In the genomic region with DNA sequence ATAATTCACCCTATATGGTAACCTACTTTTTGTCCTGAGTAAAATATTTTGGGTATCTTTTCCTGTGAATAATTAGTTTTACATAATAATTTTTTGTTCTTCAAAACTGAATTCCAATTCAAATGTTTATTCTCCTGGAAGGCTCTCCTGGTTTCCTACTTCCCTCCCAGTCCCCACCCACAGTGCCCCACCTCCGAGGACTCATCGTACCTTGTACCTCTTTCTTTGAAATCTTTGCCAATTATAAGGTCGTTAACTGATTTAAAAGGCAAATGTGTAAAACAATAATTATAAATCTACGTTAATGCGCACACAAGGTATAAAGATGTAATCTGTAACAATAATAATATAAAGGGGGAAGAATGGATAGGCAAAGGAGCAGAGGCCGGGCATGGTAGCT, we compare ENCODE assay signal across 17 cellular contexts. TPM values are rescaled to one million over a fixed set of nuclear protein-coding genes. Genes with fewer than 3 reads are reported as not detected.
DNase-seq lines count a peak whose midpoint lies in the region; ATAC-seq, FAIRE-seq and TF ChIP-seq lines count a peak whose summit lies in the region.
"Had no signal": no experiment of that assay in that cellular context is flagged by ENCODE, and none has a peak within 500 bp of the region (broad histone marks: within the 10 kb centered on the region; RNA-seq: fewer than 3 reads in every experiment).

No MANE protein-coding gene starts in this region.

- H2AFZ ChIP-seq in K562 (ENCODE audit: low read depth, low read length): no peak overlapping the region
- H2AFZ ChIP-seq in GM23248: no peak overlapping the region

- POLR2A ChIA-PET in K562 (lab: Yijun Ruan, JAX): no interaction called here

- no peaks in the 10 kb centered on the region for H3F3A ChIP-seq in GM23248 (ENCODE audit: insufficient read depth)

- TF ChIP-seq POLR2A in K562 (conservative IDR thresholded peaks at IDR 0.05) (no peak), thyroid gland (IDR thresholded peaks at IDR 0.05) (no peak)

- H3K36me3 ChIP-seq in RWPE2 (ENCODE audit: low read depth) (no peaks in the 10 kb centered on the region), K562 (ENCODE audit: control insufficient read depth, insufficient read depth, low read length) (no peaks in the 10 kb centered on the region), small intestine (ENCODE audit: control insufficient read depth in 2 of 2, insufficient read depth in 2 of 2, low read length in 2 of 2) (no peaks in the 10 kb centered on the region), GM23248 (ENCODE audit: low read depth) (no peaks in the 10 kb centered on the region), thyroid gland (no peaks in the 10 kb centered on the region)
- H3K36me3 ChIP-seq: BE2C had no signal

- DNase-seq in RWPE2 (ENCODE audit: low spot score) (peak; percentile 3), K562 (ENCODE audit: extremely low read depth in 1 of 4, low spot score in 3 of 4) (no peak), left colon (peak; percentile 70 to 79), small intestine (peak; percentile 80), GM23248 (no peak), thyroid gland (no peak)
- DNase-seq: BE2C; CD4-positive, alpha-beta memory T cell; DND-41; GDM1; GOT3; H9 had no signal

- no TSS peak for BruUV-seq in K562 (replicated peaks; lab: Mats Ljungman, UMichigan)

- H4K20me1 ChIP-seq in K562 (replicated peaks; ENCODE audit: control insufficient read depth, insufficient read depth, low read length) (no peaks in the 10 kb centered on the region), GM23248 (ENCODE audit: insufficient read depth) (no peaks in the 10 kb centered on the region)

- no peak for TF ChIP-seq RAD21 in K562 (CRISPR knock-in tag; conservative IDR thresholded peaks at IDR 0.05 in 1 of 2, IDR thresholded peaks at IDR 0.05 in 1 of 2)

- peaks cover 21% of the 10 kb centered on the region for H3K9me3 ChIP-seq in RWPE2 (ENCODE audit: severe bottlenecking)
- H3K9me3 ChIP-seq in K562 (replicated peaks; ENCODE audit: control insufficient read depth, insufficient read depth, low read depth, low read length): no peaks in the 10 kb centered on the region; the same call in none of the 2 replicates
- H3K9me3 ChIP-seq in small intestine (ENCODE audit: control insufficient read depth, low read depth): no peaks in the 10 kb centered on the region
- peaks cover 8% of the 10 kb centered on the region for H3K9me3 ChIP-seq in GM23248 (ENCODE audit: low read depth)
- no peaks in the 10 kb centered on the region for H3K9me3 ChIP-seq in thyroid gland
- H3K9me3 ChIP-seq: BE2C had no signal

- H3K4me2 ChIP-seq in K562 (ENCODE audit: insufficient read depth, low read length): no peak overlapping the region
- no peak overlapping the region for H3K4me2 ChIP-seq in GM23248 (ENCODE audit: unreplicated experiment)

- H3K4me3 ChIP-seq in RWPE2 (ENCODE audit: severe bottlenecking) (no peak overlapping the region), K562 (no peak overlapping the region), small intestine (ENCODE audit: low read depth in 1 of 2, low read length in 2 of 2) (no peak overlapping the region), GM23248 (no peak overlapping the region), thyroid gland (replicated peaks in 1 of 3) (no peak overlapping the region)

- CTCF ChIA-PET in K562 (lab: Yijun Ruan, JAX; ENCODE audit: low intra/inter-chr PET ratio): no interaction called here

- H3K79me2 ChIP-seq in K562 (ENCODE audit: control insufficient read depth, insufficient read depth, low read length) (no peaks in the 10 kb centered on the region), GM23248 (ENCODE audit: insufficient read depth) (no peaks in the 10 kb centered on the region)

- ATAC-seq in RWPE2 (ENCODE audit: low read depth) (no peak), K562 (no peak), left colon (peak; percentile 65), HG03469 (IDR thresholded peaks at IDR 0.05; ENCODE audit: unreplicated experiment) (no peak)

- H3K27me3 ChIP-seq in RWPE2 (ENCODE audit: insufficient read depth, poor library complexity, severe bottlenecking) (no peaks in the 10 kb centered on the region), K562 (ENCODE audit: control insufficient read depth in 2 of 2, insufficient read depth in 2 of 2, low read length in 2 of 2) (no peaks in the 10 kb centered on the region), small intestine (ENCODE audit: control insufficient read depth in 2 of 2, insufficient read depth in 2 of 2, low read length in 2 of 2) (no peaks in the 10 kb centered on the region), GM23248 (replicated peaks; ENCODE audit: insufficient read depth) (no peaks in the 10 kb centered on the region), thyroid gland (no peaks in the 10 kb centered on the region)
- H3K27me3 ChIP-seq: BE2C had no signal

- no peak for TF ChIP-seq EP300 in K562 (IDR thresholded peaks at IDR 0.05; ENCODE audit: low read length)

- FAIRE-seq in K562 (lab: Jason Lieb, UNC) (no peak), small intestine (lab: Jason Lieb, UNC) (no peak)
- FAIRE-seq: A204.1, GM12892 had no signal

- H3K9me1 ChIP-seq in K562 (ENCODE audit: control insufficient read depth, insufficient read depth, low read length): peaks cover 2% of the 10 kb centered on the region

- no peak overlapping the region for H3K9ac ChIP-seq in K562 (ENCODE audit: insufficient read depth in 1 of 2, low read depth in 2 of 2, low read length in 2 of 2)
- H3K9ac ChIP-seq in GM23248: no peak overlapping the region

- H3K27ac ChIP-seq in RWPE2 (ENCODE audit: poor library complexity, severe bottlenecking) (no peak overlapping the region), K562 (ENCODE audit: extremely low read depth, low read depth, low read length) (no peak overlapping the region), small intestine (ENCODE audit: low read depth in 1 of 2, low read length in 1 of 2) (no peak overlapping the region), GM23248 (no peak overlapping the region), thyroid gland (no peak overlapping the region)
- H3K27ac ChIP-seq: C4-2B, HL-60 had no signal

- TF ChIP-seq CTCF in RWPE2 (IDR thresholded peaks at IDR 0.05; ENCODE audit: poor library complexity, severe bottlenecking) (no peak), K562 (IDR thresholded peaks at IDR 0.05 in 2 of 3, conservative IDR thresholded peaks at IDR 0.05 in 1 of 3; ENCODE audit: insufficient read depth in 2 of 3, low read depth in 1 of 3, low read length in 3 of 3) (no peak), thyroid gland (IDR thresholded peaks at IDR 0.05) (no peak)

- intact Hi-C loops in K562 (cut with micrococcal nuclease): no loop called here
- intact Hi-C loops in left colon (cut with DNase I, micrococcal nuclease): no loop called here
- intact Hi-C loops in thyroid gland (cut with DNase I): loop anchor here (10.0 kb wide), 1 partner anchor 65 kb away; no protein-coding TSS in a partner anchor

- in situ Hi-C loops in K562 (cut with MboI) (no loop called here), GM23248 (cut with MboI) (no loop called here)

- peaks cover 24% of the 10 kb centered on the region for H3K4me1 ChIP-seq in RWPE2 (ENCODE audit: insufficient read depth, poor library complexity, severe bottlenecking)
- peaks cover 24 to 31% of the 10 kb centered on the region in 2 experiments for H3K4me1 ChIP-seq in K562 (replicated peaks in 1 of 2; ENCODE audit: control insufficient read depth in 2 of 2, insufficient read depth in 2 of 2, low read length in 2 of 2)
- peaks cover 2 to 5% of the 10 kb centered on the region in 2 donors for H3K4me1 ChIP-seq in small intestine (ENCODE audit: control insufficient read depth in 2 of 2, insufficient read depth in 1 of 2, low read depth in 1 of 2, low read length in 1 of 2)
- H3K4me1 ChIP-seq in GM23248 (ENCODE audit: insufficient read depth): peaks cover 10% of the 10 kb centered on the region
- H3K4me1 ChIP-seq in thyroid gland: peaks cover 0 to 15% of the 10 kb centered on the region in 2 donors
- H3K4me1 ChIP-seq: BE2C had no signal

- H3K9me2 ChIP-seq in GM23248 (ENCODE audit: insufficient read depth): no peaks in the 10 kb centered on the region

- WGBS in K562 (ENCODE audit: insufficient coverage, low coverage, missing lambda C conversion rate): 57% methylated on average over 6 of the region's 6 CpGs
- WGBS in small intestine, 3 donors: 17 to 66% (median 46%) methylated on average over 6 of the region's 6 CpGs
- WGBS in GM23248 (ENCODE audit: low coverage in 1 of 2, low lambda C conversion rate in 2 of 2, missing lambda C conversion rate in 2 of 2), 2 experiments: 72 to 74% methylated on average over 6 of the region's 6 CpGs
- WGBS in thyroid gland, 2 donors: 93 to 94% methylated on average over 6 of the region's 6 CpGs

RNA-seq across cellular contexts. Expression of a gene that starts 40.5 kb away (rescaled TPM):
- total RNA-seq in K562 (2011; cell fraction: chromatin; rRNA removed; ENCODE audit: low replicate concordance): 511 and 945 TPM in 2 replicates
- total RNA-seq in K562 (2011; cell fraction: nucleolus; rRNA removed): 536 and 553 TPM in 2 replicates
- 559 and 592 TPM in 2 replicates for total RNA-seq in K562 (2011; cell fraction: nucleoplasm; rRNA removed)
- 124 and 144 TPM in 2 replicates for total RNA-seq in K562 (2014; rRNA removed)
- 66.5 and 70.7 TPM in 2 replicates for total RNA-seq in K562 (2014; rRNA removed; fragmentation: Illumina TruSeq; extraction: Trizol)
- 25.8 and 27.0 TPM in 2 replicates for total RNA-seq in K562 (2015; rRNA removed; fragmentation: Illumina TruSeq; extraction: Trizol)
- 131 and 159 TPM in 2 replicates for total RNA-seq in K562 (2021)
- polyA plus RNA-seq in K562 (2011; rRNA removed): 271 and 467 TPM in 2 replicates
- 222 and 346 TPM in 2 replicates for polyA plus RNA-seq in K562 (2011; cell fraction: cytosol; rRNA removed)
- polyA plus RNA-seq in K562 (2011; cell fraction: nucleus; rRNA removed): 1,880 and 1,961 TPM in 2 replicates
- polyA plus RNA-seq in K562 (2012): 112 and 555 TPM in 2 replicates
- polyA plus RNA-seq in K562 (2014; fragmentation: Illumina TruSeq; extraction: Trizol): 134 and 172 TPM in 2 replicates
- 10 to 100 TPM; 14.0 to 16.0 TPM for polyA plus RNA-seq in K562 (2014; fragmentation: Nextera tagmentation; extraction: Ambion mirVana)
- polyA plus RNA-seq in K562 (2014; rRNA removed): 179 and 182 TPM in 2 replicates
- 359 and 374 TPM in 2 replicates for polyA minus RNA-seq in K562 (2011; rRNA and poly(A)+ RNA removed)
- polyA minus RNA-seq in K562 (2011; cell fraction: cytosol; rRNA and poly(A)+ RNA removed): 79.8 and 123 TPM in 2 replicates
- 310 and 397 TPM in 2 replicates for polyA minus RNA-seq in K562 (2011; cell fraction: nucleus; rRNA and poly(A)+ RNA removed)
- total RNA-seq in left colon: 100 to 1,000 TPM; 107 to 110 TPM
- polyA plus RNA-seq in small intestine: 100 to 1,000 TPM; 100 to 144 (median 107) TPM
- 197 and 241 TPM in 2 replicates for total RNA-seq in GM23248 (2014; rRNA removed; shearing (Covaris generic))
- polyA plus RNA-seq in GM23248 (2016; fragmentation: Nextera tagmentation; extraction: Ambion mirVana): 9.3 and 10.7 TPM in 2 replicates
- 1,000 to 10,000 TPM in 1 of 4 donors, 100 to 1,000 TPM in 3; 510 to 1,437 (median 630) TPM for total RNA-seq in thyroid gland
- polyA plus RNA-seq: CD4-positive, alpha-beta memory T cell had no signal

RNA-seq across cellular contexts. Expression of a gene that starts 41.9 kb away (rescaled TPM):
- total RNA-seq in K562 (2011; cell fraction: chromatin; rRNA removed; ENCODE audit: low replicate concordance): 30.9 and 95.8 TPM in 2 replicates
- total RNA-seq in K562 (2011; cell fraction: nucleolus; rRNA removed): 81.3 and 96.7 TPM in 2 replicates
- total RNA-seq in K562 (2011; cell fraction: nucleoplasm; rRNA removed): 48.8 and 57.7 TPM in 2 replicates
- 130 and 161 TPM in 2 replicates for total RNA-seq in K562 (2014; rRNA removed)
- total RNA-seq in K562 (2014; rRNA removed; fragmentation: Illumina TruSeq; extraction: Trizol): 63.9 and 87.5 TPM in 2 replicates
- total RNA-seq in K562 (2015; rRNA removed; fragmentation: Illumina TruSeq; extraction: Trizol): 115 and 119 TPM in 2 replicates
- total RNA-seq in K562 (2021): 102 and 104 TPM in 2 replicates
- polyA plus RNA-seq in K562 (2011; rRNA removed): 104 and 112 TPM in 2 replicates
- 155 and 252 TPM in 2 replicates for polyA plus RNA-seq in K562 (2011; cell fraction: cytosol; rRNA removed)
- polyA plus RNA-seq in K562 (2011; cell fraction: nucleus; rRNA removed): 54.3 and 56.2 TPM in 2 replicates
- polyA plus RNA-seq in K562 (2012): 113 and 127 TPM in 2 replicates
- polyA plus RNA-seq in K562 (2014; fragmentation: Illumina TruSeq; extraction: Trizol): 159 and 185 TPM in 2 replicates
- polyA plus RNA-seq in K562 (2014; fragmentation: Nextera tagmentation; extraction: Ambion mirVana): 100 to 1,000 TPM; 204 to 243 TPM
- polyA plus RNA-seq in K562 (2014; rRNA removed): 125 and 133 TPM in 2 replicates
- 78.1 and 100 TPM in 2 replicates for polyA minus RNA-seq in K562 (2011; rRNA and poly(A)+ RNA removed)
- polyA minus RNA-seq in K562 (2011; cell fraction: cytosol; rRNA and poly(A)+ RNA removed): 41.0 and 52.2 TPM in 2 replicates
- polyA minus RNA-seq in K562 (2011; cell fraction: nucleus; rRNA and poly(A)+ RNA removed): 41.9 and 47.8 TPM in 2 replicates
- total RNA-seq in left colon: 10 to 100 TPM; 56.9 to 69.4 TPM
- 100 to 1,000 TPM in 1 of 3 donors, 10 to 100 TPM in 2; 63.7 to 107 (median 66.5) TPM for polyA plus RNA-seq in small intestine
- total RNA-seq in GM23248 (2014; rRNA removed; shearing (Covaris generic)): 21.0 and 33.7 TPM in 2 replicates
- polyA plus RNA-seq in GM23248 (2016; fragmentation: Nextera tagmentation; extraction: Ambion mirVana): 39.2 and 43.4 TPM in 2 replicates
- total RNA-seq in thyroid gland: 10 to 100 TPM; 26.3 to 61.1 (median 45.1) TPM

Comparison
In these comparisons a context has a peak if more than half of its experiments do, and no peak if none do; other contexts are left out.
1. DNase-seq: peak in RWPE2 (single experiment), left colon (2 of 2) and small intestine (single experiment); none in K562 (0 of 4), GM23248 (single experiment) and thyroid gland (0 of 2).